5 cellular contexts compared by ENCODE assay signal in the genomic region with DNA sequence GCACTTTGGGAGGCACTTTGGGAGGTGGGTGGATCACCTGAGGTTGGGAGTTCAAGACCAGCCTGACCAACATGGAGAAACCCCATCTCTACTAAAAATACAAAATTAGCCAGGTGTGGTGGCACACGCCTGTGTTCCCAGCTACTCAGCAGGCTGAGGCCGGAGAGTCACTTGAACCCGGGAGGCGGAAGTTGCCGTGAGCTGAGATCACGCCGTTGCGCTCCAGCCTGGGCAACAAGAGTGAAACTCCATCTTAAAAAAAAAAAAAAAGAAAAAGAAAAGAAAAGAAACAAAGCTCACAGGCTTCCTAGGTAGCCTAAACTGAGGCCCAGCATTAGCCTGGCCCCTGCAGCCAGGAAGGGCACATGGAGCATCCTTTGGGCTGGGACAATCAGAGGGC. TPM values are rescaled to one million over a fixed set of nuclear protein-coding genes. Genes with fewer than 3 reads are reported as not detected.
"Had no signal": no experiment of that assay in that cellular context is flagged by ENCODE, and none has a peak within 500 bp of the region (broad histone marks: within the 10 kb centered on the region; RNA-seq: fewer than 3 reads in every experiment).

No MANE protein-coding gene starts in this region.

RNA-seq across cellular contexts. Expression of a gene that starts 8.1 kb away (rescaled TPM):
- total RNA-seq: SK-MEL-5 had no signal

RNA-seq across cellular contexts. Expression of a gene that starts 53.1 kb away (rescaled TPM):
- total RNA-seq: activated CD8-positive, alpha-beta memory T cell treated with anti-CD3 and anti-CD28 coated beads for 36 hours; activated T-cell treated with anti-CD3 and anti-CD28 coated beads, Interleukin-2, amount 50 U/mL, for 4 hours; fibroblast of villous mesenchyme; SK-MEL-5 had no signal
- polyA plus RNA-seq: endothelial cell of umbilical vein had no signal
